34 cellular contexts compared by ENCODE assay signal in the genomic region with DNA sequence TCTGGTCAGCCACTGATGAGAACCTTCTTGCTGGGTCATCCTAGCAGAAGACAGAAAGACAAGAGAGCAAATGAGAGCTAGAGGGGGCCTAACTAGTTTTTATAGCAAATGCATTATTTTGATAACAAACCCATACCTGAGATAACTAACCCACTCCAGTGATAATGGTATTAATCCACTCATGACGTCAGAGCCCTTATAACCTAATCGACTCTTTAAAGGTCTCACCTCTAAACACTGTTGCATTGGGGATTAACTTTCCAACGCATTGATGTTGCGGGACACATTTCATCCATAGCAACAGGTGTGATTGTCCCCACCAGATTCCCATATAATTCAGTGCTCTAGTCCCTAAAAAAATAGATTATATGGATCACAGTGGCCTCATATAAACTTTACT.
"Had no signal": no experiment of that assay in that cellular context is flagged by ENCODE, and none has a peak within 500 bp of the region (broad histone marks: within the 10 kb centered on the region; RNA-seq: fewer than 3 reads in every experiment).

No MANE protein-coding gene starts in this region.

- H3K4me3 ChIP-seq: adrenal gland, ascending aorta, body of pancreas, breast epithelium, cardiac muscle cell had no signal

- H3K27me3 ChIP-seq: adrenal gland, ascending aorta, body of pancreas, brain microvascular endothelial cell, breast epithelium, cardiac muscle cell had no signal

- ATAC-seq: activated naive CD4-positive, alpha-beta T cell treated with anti-CD3 and anti-CD28 coated beads, Interleukin-2, amount 50 U/mL, for 72 hours; activated naive CD8-positive, alpha-beta T cell treated with anti-CD3 and anti-CD28 coated beads, Interleukin-2, amount 50 U/mL, for 24 hours; activated T-cell treated with anti-CD3 and anti-CD28 coated beads, Interleukin-2, amount 50 U/mL, for 4 hours; activated T-cell treated with anti-CD3 and anti-CD28 coated beads, Interleukin-2, amount 50 U/mL, for 72 hours; activated T-helper 17 cell treated with anti-CD3 and anti-CD28 coated beads, Interleukin-2, amount 50 U/mL, for 72 hours; body of pancreas had no signal

- FAIRE-seq: astrocyte, bronchial epithelial cell had no signal

- H3K27ac ChIP-seq: adrenal gland, ascending aorta, body of pancreas, brain microvascular endothelial cell, breast epithelium, cardiac muscle cell had no signal

- H3K36me3 ChIP-seq: adrenal gland, ascending aorta, brain microvascular endothelial cell, breast epithelium, cardiac muscle cell had no signal

- H3K9me3 ChIP-seq: adrenal gland, ascending aorta, body of pancreas, breast epithelium had no signal

- H3K4me1 ChIP-seq: adrenal gland, ascending aorta, body of pancreas, breast epithelium had no signal

- DNase-seq: activated effector memory CD4-positive, alpha-beta T cell treated with anti-CD3 and anti-CD28 coated beads, Interleukin-2, amount 50 U/mL, for 16 hours; activated effector memory CD4-positive, alpha-beta T cell treated with Interleukin-2 at 50 U/mL for 16 hours; activated gamma-delta T cell; activated gamma-delta T cell treated with Interleukin-2 at 50 U/mL for 16 hours; activated naive CD4-positive, alpha-beta T cell; activated naive CD4-positive, alpha-beta T cell treated with anti-CD3 and anti-CD28 coated beads for 36 hours; activated naive CD4-positive, alpha-beta T cell treated with anti-CD3 and anti-CD28 coated beads, Interleukin-2, amount 10 ng/mL, durations not matched to agents 7 days and 5 days; activated naive CD4-positive, alpha-beta T cell treated with anti-CD3 and anti-CD28 coated beads, Interleukin-2, amount 50 U/mL, for 16 hours; activated naive CD4-positive, alpha-beta T cell treated with Interleukin-2 at 50 U/mL for 16 hours; activated naive CD8-positive, alpha-beta T cell treated with anti-CD3 and anti-CD28 coated beads for 36 hours; activated naive CD8-positive, alpha-beta T cell treated with anti-CD3 and anti-CD28 coated beads, Interleukin-2, amount 10 ng/mL, durations not matched to agents 7 days and 5 days; activated naive CD8-positive, alpha-beta T cell treated with anti-CD3 and anti-CD28 coated beads, Interleukin-2, amount 50 U/mL, for 24 hours; activated T-cell treated with anti-CD3 and anti-CD28 coated beads, Interleukin-2, amount 50 U/mL, for 1 hour; activated T-cell treated with anti-CD3 and anti-CD28 coated beads, Interleukin-2, amount 50 U/mL, for 24 hours; activated T-cell treated with anti-CD3 and anti-CD28 coated beads, Interleukin-2, amount 50 U/mL, for 4 hours; activated T-cell treated with anti-CD3 and anti-CD28 coated beads, Interleukin-2, amount 50 U/mL, for 48 hours; activated T-cell treated with anti-CD3 and anti-CD28 coated beads, Interleukin-2, amount 50 U/mL, for 72 hours; adrenal gland; amniotic stem cell; amygdala; anterior cingulate cortex; aorta; body of pancreas; brain microvascular endothelial cell; caudate nucleus; central memory CD4-positive, alpha-beta T cell; cerebellar nuclear complex had no signal
